Comparison of ENCODE assay signal across 8 cellular contexts in genomic region chr1:17437260-17438175, GRCh38. TPM values are rescaled to one million over a fixed set of nuclear protein-coding genes. Genes with fewer than 3 reads are reported as not detected.
A peak's percentile ranks its signal among the peaks of the same experiment; 100 is the strongest.
DNase-seq lines count a peak whose midpoint lies in the region; ATAC-seq lines count a peak whose summit lies in the region.

No MANE protein-coding gene starts in this region.

- no peaks in the 10 kb centered on the region for H3K9me3 ChIP-seq in endocrine pancreas (ENCODE audit: control insufficient read depth, low read length)
- H3K9me3 ChIP-seq in mononuclear cell (ENCODE audit: low read depth, low read length): no peaks in the 10 kb centered on the region

- H3K4me1 ChIP-seq in endocrine pancreas (ENCODE audit: control insufficient read depth, insufficient read depth, low read length) (no peaks in the 10 kb centered on the region), mononuclear cell (ENCODE audit: insufficient read depth, low read length) (peaks cover 68% of the 10 kb centered on the region)

- H3K27me3 ChIP-seq in H7 (ENCODE audit: control insufficient read depth, insufficient read depth, low read length) (no peaks in the 10 kb centered on the region; the same call in 1 of the 2 replicates), endocrine pancreas (ENCODE audit: control insufficient read depth, insufficient read depth, low read length) (no peaks in the 10 kb centered on the region), mononuclear cell (ENCODE audit: insufficient read depth, low read length) (no peaks in the 10 kb centered on the region)

- no peak for ATAC-seq in GM18870 (IDR thresholded peaks at IDR 0.05; ENCODE audit: unreplicated experiment)

- DNase-seq in GDM1 (lab: John Stamatoyannopoulos, UW) (peak; percentile 26), H7 (peak; percentile 98), NCI-H1105 (lab: John Stamatoyannopoulos, UW) (peak; percentile 61)
- peak; percentile 17 to 40 for DNase-seq in activated CD8-positive, alpha-beta memory T cell treated with anti-CD3 and anti-CD28 coated beads for 4 hours (ENCODE audit: low read depth in 2 of 2)
- peak; percentile 29 for DNase-seq in stimulated activated CD8-positive, alpha-beta memory T cell treated with anti-CD3 and anti-CD28 coated beads, Interleukin-7, amount 100 ng/mL, for 24 hours (ENCODE audit: low read depth)

- H3K36me3 ChIP-seq in H7 (replicated peaks; ENCODE audit: control insufficient read depth, insufficient read depth, low read length) (peaks cover 24% of the 10 kb centered on the region), endocrine pancreas (ENCODE audit: control insufficient read depth, insufficient read depth, low read length) (no peaks in the 10 kb centered on the region)

- peak overlapping the region; percentile 94 for H3K4me3 ChIP-seq in H7 (ENCODE audit: insufficient read depth, low read depth, low read length)
- H3K4me3 ChIP-seq in endocrine pancreas (ENCODE audit: control insufficient read depth, insufficient read depth, low read length): peak overlapping the region; percentile 63
- peak overlapping the region; percentile 90 for H3K4me3 ChIP-seq in mononuclear cell (ENCODE audit: low read length)

- peak overlapping the region; percentile 61 for H3K9ac ChIP-seq in endocrine pancreas (ENCODE audit: control insufficient read depth, insufficient read depth, low read length)

RNA-seq across cellular contexts. Expression of gene RCC2, which starts 2.0 kb away (rescaled TPM):
- total RNA-seq in H7 (2014; rRNA removed; shearing (Covaris generic)): 363 and 366 TPM in 2 replicates
- total RNA-seq in mononuclear cell: 34.6 TPM

Comparison
In these comparisons a context has a peak if more than half of its experiments do, and no peak if none do; other contexts are left out.
1. DNase-seq: peak in every context shown above with its lines; median percentile 98 in H7; 61 in NCI-H1105; 29 in stimulated activated CD8-positive, alpha-beta memory T cell treated with anti-CD3 and anti-CD28 coated beads, Interleukin-7, amount 100 ng/mL, for 24 hours; 28 in activated CD8-positive, alpha-beta memory T cell treated with anti-CD3 and anti-CD28 coated beads for 4 hours; 26 in GDM1.
2. RNA of gene RCC2, which starts 2.0 kb away (total RNA-seq): 363 to 366 TPM in H7; 34.6 TPM in mononuclear cell (single experiment); every median in the first group is over 10 times any median in the second.
3. Peak in every context shown above with its lines, with median percentiles within 50 percentile points of each other: H3K4me3 ChIP-seq.